ENCODE assay signal across 1 cellular context in genomic region chr7:147523056-147523455, GRCh38.
TF ChIP-seq lines count a peak whose summit lies in the region.

No MANE protein-coding gene starts in this region.

TF ChIP-seq in HepG2, 621 proteins besides CTCF, POLR2A, EP300 and RAD21 (continued from another document):
- TF ChIP-seq WIZ (CRISPR knock-in tag; IDR thresholded peaks at IDR 0.05) (no peak), FUBP1 (CRISPR knock-in tag; IDR thresholded peaks at IDR 0.05; ENCODE audit: borderline replicate concordance) (no peak), HMG20B (CRISPR knock-in tag; conservative IDR thresholded peaks at IDR 0.05) (no peak), AKAP8 (CRISPR knock-in tag; IDR thresholded peaks at IDR 0.05) (no peak), ZNF670 (CRISPR knock-in tag; IDR thresholded peaks at IDR 0.05; ENCODE audit: borderline replicate concordance) (no peak)
